Comparison of ENCODE assay signal across 1 cellular context in genomic region chr11:105699203-105699602, GRCh38.
TF ChIP-seq lines count a peak whose summit lies in the region.

No MANE protein-coding gene starts in this region.

TF ChIP-seq in GM23338, 12 proteins besides CTCF, POLR2A, EP300 and RAD21 (continued from another document):
- TF ChIP-seq ZNF462 (CRISPR knock-in tag; IDR thresholded peaks at IDR 0.05) (no peak), REST (IDR thresholded peaks at IDR 0.05; ENCODE audit: unreplicated experiment) (no peak), CREB1 (CRISPR knock-in tag; IDR thresholded peaks at IDR 0.05; ENCODE audit: low read depth) (no peak), NANOG (IDR thresholded peaks at IDR 0.05; ENCODE audit: borderline replicate concordance) (no peak), STAT1 (IDR thresholded peaks at IDR 0.05; ENCODE audit: unreplicated experiment) (no peak), EZH2 (IDR thresholded peaks at IDR 0.05; ENCODE audit: low read depth, unreplicated experiment) (no peak), EZH2phosphoT487 (IDR thresholded peaks at IDR 0.05; ENCODE audit: unreplicated experiment) (no peak)
